ENCODE assay signal across 8 cellular contexts in genomic region chr1:162070094-162070748, GRCh38. TPM values are rescaled to one million over a fixed set of nuclear protein-coding genes. Genes with fewer than 3 reads are reported as not detected.
DNase-seq lines count a peak whose midpoint lies in the region; ATAC-seq, FAIRE-seq and TF ChIP-seq lines count a peak whose summit lies in the region.

No MANE protein-coding gene starts in this region.

- no peak for TF ChIP-seq CTCF in mucosa of descending colon (IDR thresholded peaks at IDR 0.05)

- peak; percentile 46 for FAIRE-seq in urothelium cell line (lab: Jason Lieb, UNC)

- DNase-seq in SKM-1 treated with dmso at 0.1 percent for 144 hours (lab: John Stamatoyannopoulos, UW; ENCODE audit: unreplicated experiment) (peak; percentile 37), SKM-1 (lab: John Stamatoyannopoulos, UW; ENCODE audit: unreplicated experiment) (no peak), NCI-H510A treated with DMSO at 0.1 percent for 48 hours (lab: John Stamatoyannopoulos, UW) (peak; percentile 47), cerebellar cortex (ENCODE audit: low spot score) (peak; percentile 33), mucosa of descending colon (peak; percentile 67 to 73 (median 72)), urothelium cell line (ENCODE audit: low spot score) (peak; percentile 31), ACHN (no peak)

- intact Hi-C loops in mucosa of descending colon (cut with DNase I, micrococcal nuclease): no loop called here

- peaks cover 10% of the 10 kb centered on the region for H3K4me1 ChIP-seq in mucosa of descending colon (ENCODE audit: low read depth)

- peak overlapping the region; percentile 63 for H3K4me3 ChIP-seq in mucosa of descending colon

- in situ Hi-C loops in ACHN (cut with HindIII; ENCODE audit: low pct_ligation_motif_present, low pct_unique_long_range_greater_than_20kb, low sequenced_read_pairs): no loop called here

- ATAC-seq in mucosa of descending colon: peak; percentile 63
- no peak for ATAC-seq in HG03457 (IDR thresholded peaks at IDR 0.05; ENCODE audit: unreplicated experiment)

- no peaks in the 10 kb centered on the region for H3K9me3 ChIP-seq in mucosa of descending colon

- no peaks in the 10 kb centered on the region for H3K36me3 ChIP-seq in mucosa of descending colon (ENCODE audit: low read depth)

RNA-seq across cellular contexts. Expression of gene NOS1AP, which starts 0.7 kb away (rescaled TPM):
- 10 to 100 TPM; 11.8 to 17.4 (median 14.3) TPM for total RNA-seq in mucosa of descending colon

RNA-seq across cellular contexts. Expression of gene OLFML2B, which starts 46.6 kb away (rescaled TPM):
- total RNA-seq in mucosa of descending colon: 10 to 100 TPM in 1 of 3 donors, 1 to 10 TPM in 2; 1.4 to 29.6 (median 5.0) TPM

Comparison
In these comparisons a context has a peak if more than half of its experiments do, and no peak if none do; other contexts are left out.
1. DNase-seq: peak in SKM-1 treated with dmso at 0.1 percent for 144 hours (single experiment), NCI-H510A treated with DMSO at 0.1 percent for 48 hours (single experiment), cerebellar cortex (single experiment), mucosa of descending colon (3 of 3) and urothelium cell line (single experiment); none in SKM-1 (single experiment) and ACHN (single experiment).